ENCODE assay signal across 17 cellular contexts in genomic region chr11:12240669-12241068, GRCh38.
DNase-seq lines count a peak whose midpoint lies in the region; ATAC-seq and TF ChIP-seq lines count a peak whose summit lies in the region.
"Had no signal": no experiment of that assay in that cellular context is flagged by ENCODE, and none has a peak within 500 bp of the region (broad histone marks: within the 10 kb centered on the region; RNA-seq: fewer than 3 reads in every experiment).

No MANE protein-coding gene starts in this region.

- H3K4me3 ChIP-seq in lower lobe of right lung (no peak overlapping the region), thoracic aorta (no peak overlapping the region)
- H3K4me3 ChIP-seq: mucosa of descending colon had no signal

- no peaks in the 10 kb centered on the region for H3K9me3 ChIP-seq in lower lobe of right lung
- H3K9me3 ChIP-seq in thoracic aorta = no peaks in the 10 kb centered on the region
- H3K9me3 ChIP-seq: mucosa of descending colon had no signal

- peaks cover 28% of the 10 kb centered on the region for H3K4me1 ChIP-seq in lower lobe of right lung
- peaks cover 53 to 100% of the 10 kb centered on the region in 2 donors for H3K4me1 ChIP-seq in thoracic aorta (ENCODE audit: control insufficient read depth in 1 of 2, low read depth in 2 of 2)

- ATAC-seq in lower lobe of right lung (no peak), thoracic aorta (ENCODE audit: insufficient number of reproducible peaks, low FRiP score, low read depth) (no peak), GM19397 (IDR thresholded peaks at IDR 0.05; ENCODE audit: unreplicated experiment) (no peak)

- H3K27ac ChIP-seq in angular gyrus (ENCODE audit: low read depth, low read length) (peak overlapping the region; percentile 38), lower lobe of right lung (peak overlapping the region; percentile 54), thoracic aorta (peak overlapping the region; percentile 95 to 98)

- no peaks in the 10 kb centered on the region for H3K27me3 ChIP-seq in lower lobe of right lung (ENCODE audit: low read depth)
- no peaks in the 10 kb centered on the region for H3K27me3 ChIP-seq in thoracic aorta (replicated peaks; ENCODE audit: insufficient read depth)

- H3K36me3 ChIP-seq in lower lobe of right lung = peaks cover 25% of the 10 kb centered on the region
- peaks cover 49% of the 10 kb centered on the region for H3K36me3 ChIP-seq in thoracic aorta

- DNase-seq in NCI-H748 (lab: John Stamatoyannopoulos, UW; ENCODE audit: unreplicated experiment) (peak; percentile 39), NCI-H748 treated with DMSO at 0.1 percent for 48 hours (lab: John Stamatoyannopoulos, UW) (no peak), lower lobe of right lung (no peak), thoracic aorta (ENCODE audit: low spot score) (no peak), HT-29 (ENCODE audit: low spot score) (no peak), activated gamma-delta T cell (lab: John Stamatoyannopoulos, UW) (no peak)
- DNase-seq: activated CD4-positive, alpha-beta memory T cell treated with anti-CD3 and anti-CD28 coated beads for 36 hours; AML-193; mucosa of descending colon; NCI-H1105 treated with DMSO at 0.1 percent for 48 hours; NCI-H526 treated with DMSO at 0.1 percent for 48 hours; retina; SIG-M5; stimulated activated CD4-positive, alpha-beta T cell treated with anti-CD3 and anti-CD28 coated beads, Interleukin-12 subunit alpha, Interleukin-12 subunit beta, amount 100 ng/mL, for 4 hours; stimulated activated CD8-positive, alpha-beta memory T cell treated with anti-CD3 and anti-CD28 coated beads, Interleukin-4, amount 100 ng/mL, for 48 hours had no signal

- TF ChIP-seq CTCF in lower lobe of right lung (IDR thresholded peaks at IDR 0.05) (no peak), thoracic aorta (IDR thresholded peaks at IDR 0.05) (no peak)

- intact Hi-C loops in lower lobe of right lung (cut with DNase I) = no loop called here

Comparison
In these comparisons a context has a peak if more than half of its experiments do, and no peak if none do; other contexts are left out.
1. H3K27ac ChIP-seq: peak in every context shown above with its lines; median percentile 96 in thoracic aorta; 54 in lower lobe of right lung; 38 in angular gyrus.